In genomic region chr11:7020183-7020917, GRCh38 we compare ENCODE assay signal across 8 cellular contexts. TPM values are rescaled to one million over a fixed set of nuclear protein-coding genes. Genes with fewer than 3 reads are reported as not detected.
DNase-seq lines count a peak whose midpoint lies in the region; ATAC-seq and TF ChIP-seq lines count a peak whose summit lies in the region.

TSS of gene NLRP14 (plus strand) at chr11:7020479. CDS start at chr11:7038587, 18,108 bp downstream.
TSS of gene ZNF214 (minus strand) at chr11:7020346. CDS start at chr11:7002835, 17,511 bp downstream.

- no peak within 1 kb of the TSS for H3K27ac Mint-ChIP-seq in activated naive CD8-positive, alpha-beta T cell treated with anti-CD3 and anti-CD28 coated beads, Interleukin-2, amount 10 ng/mL, durations not matched to agents 7 days and 5 days
- H3K27ac Mint-ChIP-seq in neural progenitor cell: peak within 1 kb of the TSS; percentile 99

- H3K36me3 ChIP-seq in neural progenitor cell: no peaks in the 10 kb centered on the region

- peak within 1 kb of the TSS; percentile 16 for H3K9ac ChIP-seq in neural progenitor cell

- peak within 1 kb of the TSS; percentile 98 for H2AFZ ChIP-seq in neural progenitor cell (replicated peaks)

- H3K9me3 ChIP-seq in neural progenitor cell (ENCODE audit: low read depth): no peaks in the 10 kb centered on the region

- peaks cover 17% of the 10 kb centered on the region for H3K27me3 ChIP-seq in neural progenitor cell

- H4K20me1 ChIP-seq in neural progenitor cell (ENCODE audit: low read depth): no peaks in the 10 kb centered on the region

- no peak for TF ChIP-seq CTCF in C4-2B (conservative IDR thresholded peaks at IDR 0.05)
- TF ChIP-seq CTCF in neural progenitor cell (IDR thresholded peaks at IDR 0.05): no peak

- peaks cover 10% of the 10 kb centered on the region for H3K4me1 ChIP-seq in neural progenitor cell

- H3K27me3 Mint-ChIP-seq in activated naive CD8-positive, alpha-beta T cell treated with anti-CD3 and anti-CD28 coated beads, Interleukin-2, amount 10 ng/mL, durations not matched to agents 7 days and 5 days: peaks cover 43% of the 10 kb centered on the region
- no peaks in the 10 kb centered on the region for H3K27me3 Mint-ChIP-seq in neural progenitor cell (ENCODE audit: insufficient read depth, low read depth)

- H3K27ac ChIP-seq in C4-2B (peak within 1 kb of the TSS; percentile 74), neural progenitor cell (no peak within 1 kb of the TSS)

- DNase-seq in NCI-H2081 treated with DMSO at 0.1 percent for 48 hours (lab: John Stamatoyannopoulos, UW) (peak; percentile 56), glomerular visceral epithelial cell (ENCODE audit: extremely low spot score) (peak; percentile 94), neural progenitor cell (ENCODE audit: low spot score) (peak; percentile 98)
- DNase-seq in activated naive CD8-positive, alpha-beta T cell treated with anti-CD3 and anti-CD28 coated beads, Interleukin-2, amount 10 ng/mL, durations not matched to agents 7 days and 5 days: no peak

- H3K36me3 Mint-ChIP-seq in activated naive CD8-positive, alpha-beta T cell treated with anti-CD3 and anti-CD28 coated beads, Interleukin-2, amount 10 ng/mL, durations not matched to agents 7 days and 5 days: no peaks in the 10 kb centered on the region
- H3K36me3 Mint-ChIP-seq in neural progenitor cell: peaks cover 10% of the 10 kb centered on the region

- POLR2A ChIA-PET in activated naive CD8-positive, alpha-beta T cell treated with anti-CD3 and anti-CD28 coated beads, Interleukin-2, amount 10 ng/mL, durations not matched to agents 7 days and 5 days (lab: Charles Lee): no interaction called here

- peak within 1 kb of the TSS; percentile 80 for H3K4me2 ChIP-seq in neural progenitor cell

- H3K4me3 Mint-ChIP-seq in activated naive CD8-positive, alpha-beta T cell treated with anti-CD3 and anti-CD28 coated beads, Interleukin-2, amount 10 ng/mL, durations not matched to agents 7 days and 5 days: peak within 1 kb of the TSS; percentile 57
- peak within 1 kb of the TSS; percentile 99 for H3K4me3 Mint-ChIP-seq in neural progenitor cell

- peaks cover 3% of the 10 kb centered on the region for H3K79me2 ChIP-seq in neural progenitor cell (ENCODE audit: low read depth)

- peak; percentile 54 for ATAC-seq in GM21619 (IDR thresholded peaks at IDR 0.05; ENCODE audit: unreplicated experiment)
- ATAC-seq in activated naive CD8-positive, alpha-beta T cell treated with anti-CD3 and anti-CD28 coated beads, Interleukin-2, amount 10 ng/mL, durations not matched to agents 7 days and 5 days (ENCODE audit: low read depth): no peak
- ATAC-seq in HG03135 (IDR thresholded peaks at IDR 0.05; ENCODE audit: unreplicated experiment): no peak
- ATAC-seq in HG03520 (IDR thresholded peaks at IDR 0.05; ENCODE audit: unreplicated experiment): no peak

- no peaks in the 10 kb centered on the region for H3K9me3 Mint-ChIP-seq in activated naive CD8-positive, alpha-beta T cell treated with anti-CD3 and anti-CD28 coated beads, Interleukin-2, amount 10 ng/mL, durations not matched to agents 7 days and 5 days
- H3K9me3 Mint-ChIP-seq in neural progenitor cell: no peaks in the 10 kb centered on the region

- H3K4me3 ChIP-seq in neural progenitor cell: peak within 1 kb of the TSS; percentile 73

- H3F3A ChIP-seq in neural progenitor cell (ENCODE audit: low read depth): peaks cover 8% of the 10 kb centered on the region

- peaks cover 4% of the 10 kb centered on the region for H3K4me1 Mint-ChIP-seq in activated naive CD8-positive, alpha-beta T cell treated with anti-CD3 and anti-CD28 coated beads, Interleukin-2, amount 10 ng/mL, durations not matched to agents 7 days and 5 days
- peaks cover 20% of the 10 kb centered on the region for H3K4me1 Mint-ChIP-seq in neural progenitor cell

RNA-seq across cellular contexts. Expression of gene NLRP14, which starts in this region (rescaled TPM):
- not detected for total RNA-seq in activated naive CD8-positive, alpha-beta T cell treated with anti-CD3 and anti-CD28 coated beads, Interleukin-2, amount 10 ng/mL, durations not matched to agents 7 days and 5 days
- total RNA-seq in neural progenitor cell (ENCODE audit: low replicate concordance): 1.3 and 1.8 TPM in 2 replicates

RNA-seq across cellular contexts. Expression of gene ZNF214, which starts in this region (rescaled TPM):
- total RNA-seq in activated naive CD8-positive, alpha-beta T cell treated with anti-CD3 and anti-CD28 coated beads, Interleukin-2, amount 10 ng/mL, durations not matched to agents 7 days and 5 days: not detected
- total RNA-seq in neural progenitor cell (ENCODE audit: low replicate concordance): 13.2 and 19.6 TPM in 2 replicates

Comparison
In these comparisons a context has a peak if more than half of its experiments do, and no peak if none do; other contexts are left out.
1. RNA of gene ZNF214 (total RNA-seq): 13.2 to 19.6 TPM in neural progenitor cell; not detected in activated naive CD8-positive, alpha-beta T cell treated with anti-CD3 and anti-CD28 coated beads, Interleukin-2, amount 10 ng/mL, durations not matched to agents 7 days and 5 days; every median in the first group is over 10 times any median in the second.